Comparison of ENCODE assay signal across 22 cellular contexts in the genomic region with DNA sequence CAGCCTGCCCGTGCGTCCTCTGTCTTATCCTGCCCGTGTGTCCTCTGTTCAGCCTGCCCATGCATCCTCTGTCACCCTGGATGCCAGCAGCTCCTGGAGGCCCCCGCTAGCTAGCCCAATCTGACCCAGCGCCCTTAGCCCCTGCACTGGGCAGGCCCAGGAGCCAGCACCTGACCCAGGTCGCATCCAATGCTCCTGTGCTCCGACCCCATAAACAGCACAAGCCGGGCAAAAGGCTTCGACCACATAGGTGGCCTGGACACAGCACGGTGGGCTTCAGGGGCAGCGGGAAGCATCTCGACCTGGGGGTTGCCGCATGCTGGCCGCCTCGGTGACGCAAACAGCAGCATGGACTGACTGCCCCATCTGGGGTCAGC. TPM values are rescaled to one million over a fixed set of nuclear protein-coding genes. Genes with fewer than 3 reads are reported as not detected.
DNase-seq lines count a peak whose midpoint lies in the region; ATAC-seq, FAIRE-seq and TF ChIP-seq lines count a peak whose summit lies in the region.
"Had no signal": no experiment of that assay in that cellular context is flagged by ENCODE, and none has a peak within 500 bp of the region (broad histone marks: within the 10 kb centered on the region; RNA-seq: fewer than 3 reads in every experiment).

No MANE protein-coding gene starts in this region.

- H3K9me3 Mint-ChIP-seq in natural killer cell treated with Interleukin-12 subunit alpha and Interleukin-12 subunit beta and Interleukin-15 and Interleukin-18, amount 100 ng/mL, for 72 hours = no peaks in the 10 kb centered on the region
- H3K9me3 Mint-ChIP-seq in natural killer cell (no peaks in the 10 kb centered on the region), neural crest cell (no peaks in the 10 kb centered on the region)

- no peak overlapping the region for H3K4me3 ChIP-seq in K562
- H3K4me3 ChIP-seq: BLaER1 treated with 17β-estradiol and CSF1 and Interleukin-3, amounts not matched to agents 10 nM and 100 nM had no signal

- H3K9me3 ChIP-seq in K562 (replicated peaks; ENCODE audit: control insufficient read depth, insufficient read depth, low read depth, low read length) = no peaks in the 10 kb centered on the region
- H3K9me3 ChIP-seq: BLaER1 treated with 17β-estradiol and CSF1 and Interleukin-3, amounts not matched to agents 10 nM and 100 nM had no signal

- POLR2A ChIA-PET in K562 (lab: Yijun Ruan, JAX) = no interaction called here

- no peak overlapping the region for H3K4me3 Mint-ChIP-seq in natural killer cell treated with Interleukin-12 subunit alpha and Interleukin-12 subunit beta and Interleukin-15 and Interleukin-18, amount 100 ng/mL, for 72 hours
- no peak overlapping the region for H3K4me3 Mint-ChIP-seq in natural killer cell
- peak overlapping the region; percentile 65 for H3K4me3 Mint-ChIP-seq in neural crest cell

- no peaks in the 10 kb centered on the region for H3K79me2 ChIP-seq in K562 (ENCODE audit: control insufficient read depth, insufficient read depth, low read length)

- no peak for TF ChIP-seq EP300 in K562 (IDR thresholded peaks at IDR 0.05; ENCODE audit: low read length)

- intact Hi-C loops in natural killer cell (cut with micrococcal nuclease) (no loop called here), K562 (cut with micrococcal nuclease) (no loop called here)

- H3K27me3 Mint-ChIP-seq in natural killer cell treated with Interleukin-12 subunit alpha and Interleukin-12 subunit beta and Interleukin-15 and Interleukin-18, amount 100 ng/mL, for 72 hours = peaks cover 0 to 2% of the 10 kb centered on the region in 2 donors
- no peaks in the 10 kb centered on the region for H3K27me3 Mint-ChIP-seq in natural killer cell (ENCODE audit: low read depth in 2 of 2)
- H3K27me3 Mint-ChIP-seq in neural crest cell (ENCODE audit: low read depth) = peaks cover 22% of the 10 kb centered on the region

- no peak overlapping the region for H3K4me2 ChIP-seq in K562 (ENCODE audit: insufficient read depth, low read length)

- 51% methylated on average over 16 of the region's 16 CpGs for WGBS in K562 (ENCODE audit: insufficient coverage, low coverage, missing lambda C conversion rate)

- no TSS peak for BruUV-seq in K562 (replicated peaks; lab: Mats Ljungman, UMichigan)

- TF ChIP-seq POLR2A in K562 (conservative IDR thresholded peaks at IDR 0.05) = no peak

- no peak overlapping the region for H3K27ac Mint-ChIP-seq in natural killer cell treated with Interleukin-12 subunit alpha and Interleukin-12 subunit beta and Interleukin-15 and Interleukin-18, amount 100 ng/mL, for 72 hours
- no peak overlapping the region for H3K27ac Mint-ChIP-seq in natural killer cell
- no peak overlapping the region for H3K27ac Mint-ChIP-seq in neural crest cell (ENCODE audit: unreplicated experiment)

- H3K27me3 ChIP-seq in K562 (ENCODE audit: control insufficient read depth in 2 of 2, insufficient read depth in 2 of 2, low read length in 2 of 2) = peaks cover 0 to 19% of the 10 kb centered on the region in 2 experiments; a peak in 2 of 5 replicates

- CTCF ChIA-PET in K562 (lab: Yijun Ruan, JAX; ENCODE audit: low intra/inter-chr PET ratio) = no interaction called here

- no peak for TF ChIP-seq RAD21 in K562 (CRISPR knock-in tag; conservative IDR thresholded peaks at IDR 0.05 in 1 of 2, IDR thresholded peaks at IDR 0.05 in 1 of 2)

- no peak for TF ChIP-seq CTCF in natural killer cell (IDR thresholded peaks at IDR 0.05)
- no peak for TF ChIP-seq CTCF in K562 (IDR thresholded peaks at IDR 0.05 in 2 of 3, conservative IDR thresholded peaks at IDR 0.05 in 1 of 3; ENCODE audit: insufficient read depth in 2 of 3, low read depth in 1 of 3, low read length in 3 of 3)
- TF ChIP-seq CTCF in neural crest cell (conservative IDR thresholded peaks at IDR 0.05) = no peak

- no peak for ATAC-seq in natural killer cell treated with Interleukin-12 subunit alpha and Interleukin-12 subunit beta and Interleukin-15 and Interleukin-18, amount 100 ng/mL, for 72 hours
- ATAC-seq in natural killer cell = no peak
- no peak for ATAC-seq in K562
- ATAC-seq in GM19463 (IDR thresholded peaks at IDR 0.05; ENCODE audit: unreplicated experiment) = no peak

- peaks cover 3% of the 10 kb centered on the region for H3K9me1 ChIP-seq in K562 (ENCODE audit: control insufficient read depth, insufficient read depth, low read length)

- H3K9ac ChIP-seq in K562 (ENCODE audit: insufficient read depth in 1 of 2, low read depth in 2 of 2, low read length in 2 of 2) = peak overlapping the region in 1 of 2 experiments; percentile 35; a peak in 1 of 4 replicates

- H3K36me3 Mint-ChIP-seq in natural killer cell treated with Interleukin-12 subunit alpha and Interleukin-12 subunit beta and Interleukin-15 and Interleukin-18, amount 100 ng/mL, for 72 hours = no peaks in the 10 kb centered on the region
- H3K36me3 Mint-ChIP-seq in natural killer cell = no peaks in the 10 kb centered on the region
- H3K36me3 Mint-ChIP-seq in neural crest cell (ENCODE audit: low read depth) = no peaks in the 10 kb centered on the region

- H4K20me1 ChIP-seq in K562 (replicated peaks; ENCODE audit: control insufficient read depth, insufficient read depth, low read length) = no peaks in the 10 kb centered on the region; the same call in 1 of the 2 replicates

- no peaks in the 10 kb centered on the region for H3K36me3 ChIP-seq in K562 (ENCODE audit: control insufficient read depth, insufficient read depth, low read length)
- H3K36me3 ChIP-seq: BLaER1 treated with 17β-estradiol and CSF1 and Interleukin-3, amounts not matched to agents 10 nM and 100 nM had no signal

- peak; percentile 59 for DNase-seq in natural killer cell treated with Interleukin-12 subunit alpha and Interleukin-12 subunit beta and Interleukin-15 and Interleukin-18, amount 100 ng/mL, for 72 hours (ENCODE audit: low spot score)
- DNase-seq in natural killer cell = no peak
- no peak for DNase-seq in K562 (ENCODE audit: extremely low read depth in 1 of 4, low spot score in 3 of 4)
- no peak for DNase-seq in neural crest cell (ENCODE audit: low read depth, low spot score)
- DNase-seq in CD1c-positive myeloid dendritic cell (ENCODE audit: extremely low spot score) = no peak
- no peak for DNase-seq in G401 (ENCODE audit: low spot score)
- DNase-seq: Calu3, DMS153, KBM-7, MV-4-11, NCI-H1105 treated with DMSO at 0.1 percent for 48 hours, NCI-H2029, NCI-H446 treated with DMSO at 0.1 percent for 48 hours, SHP77 had no signal

- H2AFZ ChIP-seq in K562 (ENCODE audit: low read depth, low read length) = no peak overlapping the region

- H3K27ac ChIP-seq in K562 (ENCODE audit: extremely low read depth, low read depth, low read length) = no peak overlapping the region
- H3K27ac ChIP-seq: BLaER1 treated with 17β-estradiol and CSF1 and Interleukin-3, amounts not matched to agents 10 nM and 100 nM; HL-60; RWPE1 had no signal

- in situ Hi-C loops in K562 (cut with MboI) = no loop called here
- in situ Hi-C loops in G401 (cut with HindIII; ENCODE audit: low sequenced_read_pairs) = no loop called here

- H3K4me1 ChIP-seq in K562 (replicated peaks in 1 of 2; ENCODE audit: control insufficient read depth in 2 of 2, insufficient read depth in 2 of 2, low read length in 2 of 2) = peaks cover 0 to 46% of the 10 kb centered on the region in 2 experiments; a peak in 3 of 5 replicates

- no peaks in the 10 kb centered on the region for H3K4me1 Mint-ChIP-seq in natural killer cell treated with Interleukin-12 subunit alpha and Interleukin-12 subunit beta and Interleukin-15 and Interleukin-18, amount 100 ng/mL, for 72 hours (ENCODE audit: low read depth in 2 of 2)
- H3K4me1 Mint-ChIP-seq in natural killer cell = peaks cover 0 to 11% of the 10 kb centered on the region in 2 donors
- no peaks in the 10 kb centered on the region for H3K4me1 Mint-ChIP-seq in neural crest cell

- FAIRE-seq in K562 (lab: Jason Lieb, UNC) = no peak
- FAIRE-seq: H54 had no signal

RNA-seq across cellular contexts. Expression of gene CDH15, which starts 13.1 kb away (rescaled TPM):
- total RNA-seq in natural killer cell treated with Interleukin-12 subunit alpha and Interleukin-12 subunit beta and Interleukin-15 and Interleukin-18, amount 100 ng/mL, for 72 hours = not detected
- under 1 TPM in 1 of 3 donors, not detected in 2; 0.20 TPM for total RNA-seq in natural killer cell
- 0.37 TPM in 1 of 2 replicates, not detected in the other for total RNA-seq in K562 (2011; cell fraction: chromatin; rRNA removed; ENCODE audit: low replicate concordance)
- total RNA-seq in K562 (2011; cell fraction: nucleolus; rRNA removed) = 0.33 TPM in 1 of 2 replicates, not detected in the other
- total RNA-seq in K562 (2011; cell fraction: nucleoplasm; rRNA removed) = not detected in 2 replicates
- 0.16 and 0.18 TPM in 2 replicates for total RNA-seq in K562 (2014; rRNA removed)
- not detected in 2 replicates for total RNA-seq in K562 (2014; rRNA removed; fragmentation: Illumina TruSeq; extraction: Trizol)
- total RNA-seq in K562 (2015; rRNA removed; fragmentation: Illumina TruSeq; extraction: Trizol) = not detected in 2 replicates
- 0.07 and 0.11 TPM in 2 replicates for total RNA-seq in K562 (2021)
- polyA plus RNA-seq in K562 (2011; rRNA removed) = 0.03 TPM in 1 of 2 replicates, not detected in the other
- 0.03 and 0.12 TPM in 2 replicates for polyA plus RNA-seq in K562 (2011; cell fraction: cytosol; rRNA removed)
- polyA plus RNA-seq in K562 (2011; cell fraction: nucleus; rRNA removed) = 0.08 and 0.09 TPM in 2 replicates
- 0.11 and 0.12 TPM in 2 replicates for polyA plus RNA-seq in K562 (2012)
- not detected in 2 replicates for polyA plus RNA-seq in K562 (2014; fragmentation: Illumina TruSeq; extraction: Trizol)
- not detected for polyA plus RNA-seq in K562 (2014; fragmentation: Nextera tagmentation; extraction: Ambion mirVana)
- polyA plus RNA-seq in K562 (2014; rRNA removed) = not detected in 2 replicates
- not detected in 2 replicates for polyA minus RNA-seq in K562 (2011; rRNA and poly(A)+ RNA removed)
- polyA minus RNA-seq in K562 (2011; cell fraction: cytosol; rRNA and poly(A)+ RNA removed) = not detected in 2 replicates
- polyA minus RNA-seq in K562 (2011; cell fraction: nucleus; rRNA and poly(A)+ RNA removed) = not detected in 2 replicates
- total RNA-seq in neural crest cell = not detected in 2 replicates
- 0.37 TPM in 2 replicates for total RNA-seq in G401 (2014; rRNA removed; shearing (Covaris generic))
- total RNA-seq: A172, Calu3, MCF 10A, SK-MEL-5 had no signal

RNA-seq across cellular contexts. Expression of gene SLC22A31, which starts 15.7 kb away (rescaled TPM):
- 1 to 10 TPM in 1 of 2 donors, under 1 TPM in 1; 0.53 to 1.2 TPM for total RNA-seq in natural killer cell treated with Interleukin-12 subunit alpha and Interleukin-12 subunit beta and Interleukin-15 and Interleukin-18, amount 100 ng/mL, for 72 hours
- total RNA-seq in natural killer cell (under 1 TPM in 1 of 3 donors, not detected in 2; 0.75 TPM), K562 (2014; rRNA removed) (0.54 and 0.86 TPM in 2 replicates), K562 (2014; rRNA removed; fragmentation: Illumina TruSeq; extraction: Trizol) (not detected in 2 replicates), K562 (2015; rRNA removed; fragmentation: Illumina TruSeq; extraction: Trizol) (0.15 and 0.29 TPM in 2 replicates), K562 (2021) (1.1 and 1.3 TPM in 2 replicates), neural crest cell (1.3 and 1.4 TPM in 2 replicates)
- 1.7 and 10.2 TPM in 2 replicates for total RNA-seq in K562 (2011; cell fraction: chromatin; rRNA removed; ENCODE audit: low replicate concordance)
- total RNA-seq in K562 (2011; cell fraction: nucleolus; rRNA removed) = 8.4 and 9.0 TPM in 2 replicates
- 3.0 and 3.2 TPM in 2 replicates for total RNA-seq in K562 (2011; cell fraction: nucleoplasm; rRNA removed)
- polyA plus RNA-seq in K562 (2011; rRNA removed) (0.39 and 1.9 TPM in 2 replicates), K562 (2014; fragmentation: Illumina TruSeq; extraction: Trizol) (0.36 and 0.47 TPM in 2 replicates), K562 (2014; fragmentation: Nextera tagmentation; extraction: Ambion mirVana) (not detected), K562 (2014; rRNA removed) (2.2 and 2.4 TPM in 2 replicates)
- polyA plus RNA-seq in K562 (2011; cell fraction: cytosol; rRNA removed) = 0.94 and 0.97 TPM in 2 replicates
- polyA plus RNA-seq in K562 (2011; cell fraction: nucleus; rRNA removed) = 21.9 and 26.1 TPM in 2 replicates
- 0.74 and 1.7 TPM in 2 replicates for polyA plus RNA-seq in K562 (2012)
- polyA minus RNA-seq in K562 (2011; rRNA and poly(A)+ RNA removed) = not detected in 2 replicates
- polyA minus RNA-seq in K562 (2011; cell fraction: cytosol; rRNA and poly(A)+ RNA removed) = 0.76 TPM in 1 of 2 replicates, not detected in the other
- polyA minus RNA-seq in K562 (2011; cell fraction: nucleus; rRNA and poly(A)+ RNA removed) = 1.9 and 3.9 TPM in 2 replicates
- 0.55 and 1.5 TPM in 2 replicates for total RNA-seq in G401 (2014; rRNA removed; shearing (Covaris generic))
- total RNA-seq: A172, MCF 10A, SK-MEL-5 had no signal

RNA-seq across cellular contexts. Expression of gene ZNF778, which starts 32.8 kb away (rescaled TPM):
- 10 to 100 TPM in 1 of 2 donors, 1 to 10 TPM in 1; 7.5 to 23.3 TPM for total RNA-seq in natural killer cell treated with Interleukin-12 subunit alpha and Interleukin-12 subunit beta and Interleukin-15 and Interleukin-18, amount 100 ng/mL, for 72 hours
- total RNA-seq in natural killer cell (10 to 100 TPM in 2 of 3 donors, 1 to 10 TPM in 1; 7.0 to 14.1 (median 11.8) TPM), K562 (2014; rRNA removed) (18.3 and 26.8 TPM in 2 replicates), K562 (2014; rRNA removed; fragmentation: Illumina TruSeq; extraction: Trizol) (7.4 and 8.2 TPM in 2 replicates), K562 (2015; rRNA removed; fragmentation: Illumina TruSeq; extraction: Trizol) (6.4 and 7.5 TPM in 2 replicates), K562 (2021) (12.4 and 14.3 TPM in 2 replicates), neural crest cell (13.7 and 15.5 TPM in 2 replicates)
- total RNA-seq in K562 (2011; cell fraction: chromatin; rRNA removed; ENCODE audit: low replicate concordance) = 47.1 and 61.9 TPM in 2 replicates
- 22.5 and 24.7 TPM in 2 replicates for total RNA-seq in K562 (2011; cell fraction: nucleolus; rRNA removed)
- 21.5 and 25.0 TPM in 2 replicates for total RNA-seq in K562 (2011; cell fraction: nucleoplasm; rRNA removed)
- polyA plus RNA-seq in K562 (2011; rRNA removed) (6.9 and 9.7 TPM in 2 replicates), K562 (2014; fragmentation: Illumina TruSeq; extraction: Trizol) (7.4 and 7.5 TPM in 2 replicates), K562 (2014; fragmentation: Nextera tagmentation; extraction: Ambion mirVana) (under 1 TPM; 0.70 to 0.80 TPM), K562 (2014; rRNA removed) (33.9 and 60.6 TPM in 2 replicates)
- 5.1 and 5.2 TPM in 2 replicates for polyA plus RNA-seq in K562 (2011; cell fraction: cytosol; rRNA removed)
- 12.6 and 18.5 TPM in 2 replicates for polyA plus RNA-seq in K562 (2011; cell fraction: nucleus; rRNA removed)
- polyA plus RNA-seq in K562 (2012) = 6.3 and 7.9 TPM in 2 replicates
- 16.9 and 19.1 TPM in 2 replicates for polyA minus RNA-seq in K562 (2011; rRNA and poly(A)+ RNA removed)
- 7.0 and 9.8 TPM in 2 replicates for polyA minus RNA-seq in K562 (2011; cell fraction: cytosol; rRNA and poly(A)+ RNA removed)
- 9.3 and 12.1 TPM in 2 replicates for polyA minus RNA-seq in K562 (2011; cell fraction: nucleus; rRNA and poly(A)+ RNA removed)
- 8.3 and 23.0 TPM in 2 replicates for total RNA-seq in G401 (2014; rRNA removed; shearing (Covaris generic))
